Comparison of ENCODE assay signal across 12 cellular contexts in genomic region chr6:120938876-120939231, GRCh38.
DNase-seq lines count a peak whose midpoint lies in the region; ATAC-seq, FAIRE-seq and TF ChIP-seq lines count a peak whose summit lies in the region.
"Had no signal": no experiment of that assay in that cellular context is flagged by ENCODE, and none has a peak within 500 bp of the region (broad histone marks: within the 10 kb centered on the region; RNA-seq: fewer than 3 reads in every experiment).

No MANE protein-coding gene starts in this region.

- peak; percentile 99 for ATAC-seq in HG02798 (IDR thresholded peaks at IDR 0.05; ENCODE audit: poor library complexity, unreplicated experiment)
- peak; percentile 99 for ATAC-seq in HG03575 (IDR thresholded peaks at IDR 0.05; ENCODE audit: extremely low read depth, insufficient number of reproducible peaks, low FRiP score, unreplicated experiment)
- peak; percentile 45 for ATAC-seq in naive thymus-derived CD4-positive, alpha-beta T cell
- ATAC-seq in activated T-helper 17 cell treated with anti-CD3 and anti-CD28 coated beads, Interleukin-2, amount 50 U/mL, for 72 hours (replicated peaks) = no peak
- ATAC-seq: left cardiac atrium had no signal

- no peak overlapping the region for H3K27ac Mint-ChIP-seq in naive thymus-derived CD4-positive, alpha-beta T cell
- H3K27ac Mint-ChIP-seq in activated T-helper 17 cell treated with anti-CD3 and anti-CD28 coated beads, Interleukin-2, amount 50 U/mL, for 72 hours = no peak overlapping the region
- H3K27ac Mint-ChIP-seq: activated naive CD8-positive, alpha-beta T cell treated with anti-CD3 and anti-CD28 coated beads, Interleukin-2, amount 10 ng/mL, durations not matched to agents 7 days and 5 days had no signal

- H3K27me3 ChIP-seq in naive thymus-derived CD4-positive, alpha-beta T cell (ENCODE audit: control insufficient read depth in 2 of 2, insufficient read depth in 2 of 2, low read length in 2 of 2) = no peaks in the 10 kb centered on the region

- FAIRE-seq in GM19239 (lab: Jason Lieb, UNC) (peak; percentile 93), D721Med (lab: Jason Lieb, UNC) (no peak)

- intact Hi-C loops in naive thymus-derived CD4-positive, alpha-beta T cell (cut with micrococcal nuclease) = no loop called here

- H3K4me1 Mint-ChIP-seq in naive thymus-derived CD4-positive, alpha-beta T cell = no peaks in the 10 kb centered on the region
- H3K4me1 Mint-ChIP-seq in activated T-helper 17 cell treated with anti-CD3 and anti-CD28 coated beads, Interleukin-2, amount 50 U/mL, for 72 hours = no peaks in the 10 kb centered on the region
- H3K4me1 Mint-ChIP-seq: activated naive CD8-positive, alpha-beta T cell treated with anti-CD3 and anti-CD28 coated beads, Interleukin-2, amount 10 ng/mL, durations not matched to agents 7 days and 5 days had no signal

- no peak overlapping the region for H3K4me3 ChIP-seq in naive thymus-derived CD4-positive, alpha-beta T cell (ENCODE audit: low read length)

- no peaks in the 10 kb centered on the region for H3K4me1 ChIP-seq in naive thymus-derived CD4-positive, alpha-beta T cell (ENCODE audit: control insufficient read depth in 2 of 2, insufficient read depth in 2 of 2, low read length in 2 of 2)

- H3K36me3 ChIP-seq in naive thymus-derived CD4-positive, alpha-beta T cell (ENCODE audit: control insufficient read depth in 2 of 3, insufficient read depth in 3 of 3, low read length in 3 of 3) = no peaks in the 10 kb centered on the region

- H3K36me3 Mint-ChIP-seq in naive thymus-derived CD4-positive, alpha-beta T cell = no peaks in the 10 kb centered on the region
- H3K36me3 Mint-ChIP-seq in activated T-helper 17 cell treated with anti-CD3 and anti-CD28 coated beads, Interleukin-2, amount 50 U/mL, for 72 hours (ENCODE audit: low read depth) = no peaks in the 10 kb centered on the region
- H3K36me3 Mint-ChIP-seq: activated naive CD8-positive, alpha-beta T cell treated with anti-CD3 and anti-CD28 coated beads, Interleukin-2, amount 10 ng/mL, durations not matched to agents 7 days and 5 days had no signal

- no peak overlapping the region for H3K27ac ChIP-seq in naive thymus-derived CD4-positive, alpha-beta T cell (ENCODE audit: low read depth, low read length)
- H3K27ac ChIP-seq: HL-60 had no signal

- POLR2A ChIA-PET in naive thymus-derived CD4-positive, alpha-beta T cell (lab: Charles Lee) = no interaction called here

- DNase-seq in GM19239 (ENCODE audit: insufficient read length, low spot score) = peak; percentile 24
- DNase-seq in naive thymus-derived CD4-positive, alpha-beta T cell = no peak
- DNase-seq in EL = no peak
- DNase-seq in D721Med (ENCODE audit: insufficient read length, low spot score) = no peak
- DNase-seq: activated naive CD8-positive, alpha-beta T cell treated with anti-CD3 and anti-CD28 coated beads, Interleukin-2, amount 10 ng/mL, durations not matched to agents 7 days and 5 days; DMS 273 treated with DMSO at 0.1 percent for 48 hours; left cardiac atrium; T1000 had no signal

- CTCF ChIA-PET in naive thymus-derived CD4-positive, alpha-beta T cell (lab: Charles Lee) = no interaction called here

- H3K9me3 ChIP-seq in naive thymus-derived CD4-positive, alpha-beta T cell (ENCODE audit: control insufficient read depth in 2 of 3, low read length in 3 of 3) = no peaks in the 10 kb centered on the region

- H3K27me3 Mint-ChIP-seq in naive thymus-derived CD4-positive, alpha-beta T cell = peaks cover 0 to 5% (median 0%) of the 10 kb centered on the region in 5 donors
- no peaks in the 10 kb centered on the region for H3K27me3 Mint-ChIP-seq in activated T-helper 17 cell treated with anti-CD3 and anti-CD28 coated beads, Interleukin-2, amount 50 U/mL, for 72 hours

- no peak for TF ChIP-seq CTCF in D721Med (IDR thresholded peaks at IDR 0.05; ENCODE audit: insufficient read depth, missing control alignments)

- H3K4me3 Mint-ChIP-seq in naive thymus-derived CD4-positive, alpha-beta T cell = no peak overlapping the region
- H3K4me3 Mint-ChIP-seq in activated T-helper 17 cell treated with anti-CD3 and anti-CD28 coated beads, Interleukin-2, amount 50 U/mL, for 72 hours = no peak overlapping the region
- H3K4me3 Mint-ChIP-seq: activated naive CD8-positive, alpha-beta T cell treated with anti-CD3 and anti-CD28 coated beads, Interleukin-2, amount 10 ng/mL, durations not matched to agents 7 days and 5 days had no signal

- no peaks in the 10 kb centered on the region for H3K9me3 Mint-ChIP-seq in naive thymus-derived CD4-positive, alpha-beta T cell
- H3K9me3 Mint-ChIP-seq in activated T-helper 17 cell treated with anti-CD3 and anti-CD28 coated beads, Interleukin-2, amount 50 U/mL, for 72 hours = no peaks in the 10 kb centered on the region
- H3K9me3 Mint-ChIP-seq: activated naive CD8-positive, alpha-beta T cell treated with anti-CD3 and anti-CD28 coated beads, Interleukin-2, amount 10 ng/mL, durations not matched to agents 7 days and 5 days had no signal
